18 cellular contexts compared by ENCODE assay signal in genomic region chr20:14384411-14384810, GRCh38. TPM values are rescaled to one million over a fixed set of nuclear protein-coding genes. Genes with fewer than 3 reads are reported as not detected.
DNase-seq lines count a peak whose midpoint lies in the region; ATAC-seq lines count a peak whose summit lies in the region.
"Had no signal": no experiment of that assay in that cellular context is flagged by ENCODE, and none has a peak within 500 bp of the region (broad histone marks: within the 10 kb centered on the region; RNA-seq: fewer than 3 reads in every experiment).

No MANE protein-coding gene starts in this region.

- H2AK5ac ChIP-seq in mesenchymal stem cell (ENCODE audit: low read length, severe bottlenecking), result no peak overlapping the region

- H3K4me3 ChIP-seq in mesenchymal stem cell (ENCODE audit: insufficient read depth in 1 of 2, low read depth in 1 of 2, low read length in 2 of 2), result no peak overlapping the region

- no peak overlapping the region for H2BK5ac ChIP-seq in mesenchymal stem cell (ENCODE audit: low read depth, low read length, poor library complexity, severe bottlenecking)

- no peaks in the 10 kb centered on the region for H3K36me3 ChIP-seq in mesenchymal stem cell (ENCODE audit: control insufficient read depth in 1 of 2, insufficient read depth in 2 of 2, low read depth in 1 of 2, low read length in 2 of 2)

- DNase-seq in EH (ENCODE audit: low read depth) (peak; percentile 7), LHCN-M2 (ENCODE audit: low read depth) (peak; percentile 78), cerebellum (ENCODE audit: low spot score) (peak; percentile 4), mesenchymal stem cell (peak; percentile 13), caudate nucleus (lab: John Stamatoyannopoulos, UW) (no peak), HT-29 (ENCODE audit: low spot score) (no peak)
- DNase-seq: activated CD4-positive, alpha-beta T cell treated with anti-CD3 and anti-CD28 coated beads, Interleukin-2, amount 50 U/mL, for 4 hours; activated T-cell treated with anti-CD3 and anti-CD28 coated beads, Interleukin-2, amount 50 U/mL, for 1 hour; DMS79 treated with DMSO at 0.1 percent for 48 hours; effector CD8-positive, alpha-beta T cell; foreskin keratinocyte; KBM-7; NCI-H1417; NCI-H526 treated with DMSO at 0.1 percent for 48 hours; stimulated activated CD4-positive, alpha-beta T cell treated with anti-CD3 and anti-CD28 coated beads, Interleukin-4, amount 100 ng/mL, for 24 hours had no signal

- no peak overlapping the region for H3K18ac ChIP-seq in mesenchymal stem cell (ENCODE audit: low read depth in 1 of 2, low read length in 2 of 2)

- no peak overlapping the region for H3K27ac ChIP-seq in mesenchymal stem cell (ENCODE audit: low read length, poor library complexity, severe bottlenecking)
- no peak overlapping the region for H3K27ac ChIP-seq in caudate nucleus (ENCODE audit: low read depth, low read length)
- H3K27ac ChIP-seq: foreskin keratinocyte, HL-60 had no signal

- no peak overlapping the region for H2AFZ ChIP-seq in mesenchymal stem cell (ENCODE audit: low read depth, low read length)

- ATAC-seq in GM19467 (IDR thresholded peaks at IDR 0.05; ENCODE audit: unreplicated experiment), result no peak
- ATAC-seq: foreskin keratinocyte had no signal

- H2BK12ac ChIP-seq in mesenchymal stem cell (ENCODE audit: low read length in 2 of 2), result no peak overlapping the region

- peaks cover 13% of the 10 kb centered on the region for H3K9me3 ChIP-seq in mesenchymal stem cell (ENCODE audit: control insufficient read depth, low read length)

- H3K4me2 ChIP-seq in mesenchymal stem cell (ENCODE audit: low read length, poor library complexity, severe bottlenecking), result no peak overlapping the region

- H3K9ac ChIP-seq in mesenchymal stem cell (ENCODE audit: low read length), result no peak overlapping the region

- H2BK15ac ChIP-seq in mesenchymal stem cell (ENCODE audit: low read depth, poor library complexity, severe bottlenecking), result no peak overlapping the region

- H3K4me1 ChIP-seq in mesenchymal stem cell (ENCODE audit: control insufficient read depth, insufficient read depth, low read depth, low read length), result no peaks in the 10 kb centered on the region

- no peak overlapping the region for H4K91ac ChIP-seq in mesenchymal stem cell (ENCODE audit: low read length)

- H3K4ac ChIP-seq in mesenchymal stem cell (ENCODE audit: low read depth in 1 of 2, low read length in 2 of 2), result no peak overlapping the region

- H3K27me3 ChIP-seq in mesenchymal stem cell (ENCODE audit: control insufficient read depth in 1 of 2, insufficient read depth in 1 of 2, low read length in 2 of 2), result no peaks in the 10 kb centered on the region
- H3K27me3 ChIP-seq: foreskin keratinocyte had no signal

- no CpG with 5 or more reads among the region's 1 CpG for WGBS in mesenchymal stem cell

- no peak overlapping the region for H3K23ac ChIP-seq in mesenchymal stem cell (ENCODE audit: low read length in 2 of 2)

- no peak overlapping the region for H2BK120ac ChIP-seq in mesenchymal stem cell (ENCODE audit: low read depth, low read length)

- no peaks in the 10 kb centered on the region for H3K79me1 ChIP-seq in mesenchymal stem cell (replicated peaks; ENCODE audit: low read length, poor library complexity, severe bottlenecking)

- H3K14ac ChIP-seq in mesenchymal stem cell (ENCODE audit: low read length in 2 of 2), result no peak overlapping the region

- no peak overlapping the region for H4K8ac ChIP-seq in mesenchymal stem cell (ENCODE audit: low read length)

RNA-seq across cellular contexts. Expression of gene FLRT3, which starts 47.0 kb away (rescaled TPM):
- total RNA-seq in LHCN-M2 (2014; rRNA removed) (4.1 and 12.8 TPM in 2 replicates), cerebellum (40.5 TPM)
- polyA plus RNA-seq in LHCN-M2 (2012), result 0.66 TPM
- 1.8 TPM for polyA plus RNA-seq in mesenchymal stem cell (2013, experiment 1 of 2)
- 1.9 TPM for polyA plus RNA-seq in mesenchymal stem cell (2013, experiment 2 of 2)
- 5.0 TPM in 2 replicates for total RNA-seq in HT-29 (2014; rRNA removed; shearing (Covaris generic))
- polyA plus RNA-seq: CD14-positive monocyte had no signal

Comparison
In these comparisons a context has a peak if more than half of its experiments do, and no peak if none do; other contexts are left out.
1. DNase-seq: peak in EH (single experiment), LHCN-M2 (single experiment), cerebellum (single experiment) and mesenchymal stem cell (single experiment); none in caudate nucleus (0 of 61) and HT-29 (single experiment).